ENCODE assay signal across 8 cellular contexts in genomic region chr1:108125312-108126138, GRCh38.
DNase-seq lines count a peak whose midpoint lies in the region; ATAC-seq and TF ChIP-seq lines count a peak whose summit lies in the region.

No MANE protein-coding gene starts in this region.

- no peaks in the 10 kb centered on the region for H3K9me3 ChIP-seq in cardiac muscle cell (ENCODE audit: low read depth)

- H3K4me3 Mint-ChIP-seq in activated naive CD8-positive, alpha-beta T cell treated with anti-CD3 and anti-CD28 coated beads for 36 hours: no peak overlapping the region

- H3K27ac ChIP-seq in cardiac muscle cell: no peak overlapping the region

- DNase-seq in NCI-H1048 (lab: John Stamatoyannopoulos, UW): peak; percentile 71
- peak; percentile 71 for DNase-seq in SKM-1 treated with dmso at 0.1 percent for 144 hours (lab: John Stamatoyannopoulos, UW; ENCODE audit: unreplicated experiment)
- DNase-seq in activated naive CD8-positive, alpha-beta T cell treated with anti-CD3 and anti-CD28 coated beads for 36 hours: peak; percentile 43
- peak; percentile 86 to 88 for DNase-seq in cardiac muscle cell (ENCODE audit: low read depth in 1 of 2, low spot score in 1 of 2)
- DNase-seq in pulmonary artery endothelial cell (ENCODE audit: low read depth, low spot score): peak; percentile 39

- H3K4me3 ChIP-seq in cardiac muscle cell: no peak overlapping the region

- H3K27ac Mint-ChIP-seq in activated naive CD8-positive, alpha-beta T cell treated with anti-CD3 and anti-CD28 coated beads for 36 hours: no peak overlapping the region

- H3K4me1 ChIP-seq in cardiac muscle cell (ENCODE audit: low read depth): no peaks in the 10 kb centered on the region

- H3K9me3 Mint-ChIP-seq in activated naive CD8-positive, alpha-beta T cell treated with anti-CD3 and anti-CD28 coated beads for 36 hours: no peaks in the 10 kb centered on the region

- peak; percentile 96 for ATAC-seq in HG02610 (IDR thresholded peaks at IDR 0.05; ENCODE audit: unreplicated experiment)
- no peak for ATAC-seq in HG03469 (IDR thresholded peaks at IDR 0.05; ENCODE audit: unreplicated experiment)

- H3K36me3 Mint-ChIP-seq in activated naive CD8-positive, alpha-beta T cell treated with anti-CD3 and anti-CD28 coated beads for 36 hours: no peaks in the 10 kb centered on the region

- H3K27me3 ChIP-seq in cardiac muscle cell: no peaks in the 10 kb centered on the region

- TF ChIP-seq CTCF in GM12874 (IDR thresholded peaks at IDR 0.05; ENCODE audit: insufficient read depth, low read depth, low read length): peak; percentile 80
- peak; percentile 93 for TF ChIP-seq CTCF in cardiac muscle cell (IDR thresholded peaks at IDR 0.05; ENCODE audit: low read depth, low read length)

- peaks cover 5% of the 10 kb centered on the region for H3K4me1 Mint-ChIP-seq in activated naive CD8-positive, alpha-beta T cell treated with anti-CD3 and anti-CD28 coated beads for 36 hours

- H3K27me3 Mint-ChIP-seq in activated naive CD8-positive, alpha-beta T cell treated with anti-CD3 and anti-CD28 coated beads for 36 hours: no peaks in the 10 kb centered on the region

- H3K36me3 ChIP-seq in cardiac muscle cell: no peaks in the 10 kb centered on the region
